Comparison of ENCODE assay signal across 8 cellular contexts in genomic region chr12:53078425-53079225, GRCh38. TPM values are rescaled to one million over a fixed set of nuclear protein-coding genes. Genes with fewer than 3 reads are reported as not detected.
DNase-seq lines count a peak whose midpoint lies in the region; ATAC-seq and TF ChIP-seq lines count a peak whose summit lies in the region.

No MANE protein-coding gene starts in this region.

- no peak for DNase-seq in activated T-cell treated with anti-CD3 and anti-CD28 coated beads, Interleukin-2, amount 50 U/mL, for 24 hours
- no peak for DNase-seq in activated T-cell treated with anti-CD3 and anti-CD28 coated beads, Interleukin-2, amount 50 U/mL, for 48 hours
- peak; percentile 47 for DNase-seq in effector CD4-positive, alpha-beta T cell
- no peak for DNase-seq in natural killer cell treated with Interleukin-12 subunit alpha and Interleukin-12 subunit beta and Interleukin-15 and Interleukin-18, amount 100 ng/mL, for 72 hours (ENCODE audit: low spot score)
- no peak for DNase-seq in iPS-NIHi11 (ENCODE audit: low spot score)

- ATAC-seq in HG03135 (IDR thresholded peaks at IDR 0.05; ENCODE audit: unreplicated experiment) (peak; percentile 9), SK-N-SH treated with all-trans-retinoic acid at 6 μM for 48 hours (peak; percentile 7), GM21360 (IDR thresholded peaks at IDR 0.05; ENCODE audit: unreplicated experiment) (no peak)
- ATAC-seq in natural killer cell treated with Interleukin-12 subunit alpha and Interleukin-12 subunit beta and Interleukin-15 and Interleukin-18, amount 100 ng/mL, for 72 hours = peak in 1 of 2 donors; percentile 10

- H3K4me1 Mint-ChIP-seq in activated T-cell treated with anti-CD3 and anti-CD28 coated beads, Interleukin-2, amount 50 U/mL, for 24 hours (ENCODE audit: low read depth) = peaks cover 47% of the 10 kb centered on the region
- peaks cover 36 to 39% of the 10 kb centered on the region in 2 donors for H3K4me1 Mint-ChIP-seq in natural killer cell treated with Interleukin-12 subunit alpha and Interleukin-12 subunit beta and Interleukin-15 and Interleukin-18, amount 100 ng/mL, for 72 hours (ENCODE audit: low read depth in 2 of 2)

- H3K27ac Mint-ChIP-seq in activated T-cell treated with anti-CD3 and anti-CD28 coated beads, Interleukin-2, amount 50 U/mL, for 24 hours = peak overlapping the region; percentile 85
- peak overlapping the region; percentile 75 to 89 for H3K27ac Mint-ChIP-seq in natural killer cell treated with Interleukin-12 subunit alpha and Interleukin-12 subunit beta and Interleukin-15 and Interleukin-18, amount 100 ng/mL, for 72 hours

- peaks cover 49% of the 10 kb centered on the region for H3K36me3 Mint-ChIP-seq in activated T-cell treated with anti-CD3 and anti-CD28 coated beads, Interleukin-2, amount 50 U/mL, for 24 hours (ENCODE audit: low read depth)
- H3K36me3 Mint-ChIP-seq in natural killer cell treated with Interleukin-12 subunit alpha and Interleukin-12 subunit beta and Interleukin-15 and Interleukin-18, amount 100 ng/mL, for 72 hours = peaks cover 9% of the 10 kb centered on the region

- H3K9me3 Mint-ChIP-seq in activated T-cell treated with anti-CD3 and anti-CD28 coated beads, Interleukin-2, amount 50 U/mL, for 24 hours = no peaks in the 10 kb centered on the region
- H3K9me3 Mint-ChIP-seq in natural killer cell treated with Interleukin-12 subunit alpha and Interleukin-12 subunit beta and Interleukin-15 and Interleukin-18, amount 100 ng/mL, for 72 hours = peaks cover 2% of the 10 kb centered on the region

- peak overlapping the region; percentile 86 for H3K4me3 Mint-ChIP-seq in activated T-cell treated with anti-CD3 and anti-CD28 coated beads, Interleukin-2, amount 50 U/mL, for 24 hours
- H3K4me3 Mint-ChIP-seq in natural killer cell treated with Interleukin-12 subunit alpha and Interleukin-12 subunit beta and Interleukin-15 and Interleukin-18, amount 100 ng/mL, for 72 hours = peak overlapping the region; percentile 87

- no peaks in the 10 kb centered on the region for H3K27me3 Mint-ChIP-seq in activated T-cell treated with anti-CD3 and anti-CD28 coated beads, Interleukin-2, amount 50 U/mL, for 24 hours
- H3K27me3 Mint-ChIP-seq in natural killer cell treated with Interleukin-12 subunit alpha and Interleukin-12 subunit beta and Interleukin-15 and Interleukin-18, amount 100 ng/mL, for 72 hours = no peaks in the 10 kb centered on the region

TF ChIP-seq in SK-N-SH treated with all-trans-retinoic acid at 6 μM for 48 hours, 23 proteins besides CTCF, POLR2A, EP300 and RAD21:
- TF ChIP-seq ZFP3 (CRISPR knock-in tag; IDR thresholded peaks at IDR 0.05) = peak; percentile 82
- TF ChIP-seq ARNTL (CRISPR knock-in tag; IDR thresholded peaks at IDR 0.05; ENCODE audit: borderline replicate concordance, low read depth) = no peak

RNA-seq across cellular contexts. Expression of gene SPRYD3, which starts 0.6 kb away (rescaled TPM):
- 10 to 100 TPM; 56.5 to 60.3 TPM for total RNA-seq in natural killer cell treated with Interleukin-12 subunit alpha and Interleukin-12 subunit beta and Interleukin-15 and Interleukin-18, amount 100 ng/mL, for 72 hours

RNA-seq across cellular contexts. Expression of gene IGFBP6, which starts 18.8 kb away (rescaled TPM):
- total RNA-seq in natural killer cell treated with Interleukin-12 subunit alpha and Interleukin-12 subunit beta and Interleukin-15 and Interleukin-18, amount 100 ng/mL, for 72 hours = not detected

RNA-seq across cellular contexts. Expression of gene SOAT2, which starts 24.7 kb away (rescaled TPM):
- under 1 TPM in 1 of 2 donors, not detected in 1; 0.26 TPM for total RNA-seq in natural killer cell treated with Interleukin-12 subunit alpha and Interleukin-12 subunit beta and Interleukin-15 and Interleukin-18, amount 100 ng/mL, for 72 hours

RNA-seq across cellular contexts. Expression of gene TNS2, which starts 28.8 kb away (rescaled TPM):
- total RNA-seq in natural killer cell treated with Interleukin-12 subunit alpha and Interleukin-12 subunit beta and Interleukin-15 and Interleukin-18, amount 100 ng/mL, for 72 hours = 1 to 10 TPM; 2.4 to 2.8 TPM
